7 cellular contexts compared by ENCODE assay signal in genomic region chr7:139446051-139446890, GRCh38. TPM values are rescaled to one million over a fixed set of nuclear protein-coding genes. Genes with fewer than 3 reads are reported as not detected.
"Had no signal": no experiment of that assay in that cellular context is flagged by ENCODE, and none has a peak within 500 bp of the region (broad histone marks: within the 10 kb centered on the region; RNA-seq: fewer than 3 reads in every experiment).

No MANE protein-coding gene starts in this region.

- DNase-seq: H9, HCEC 1CT, IMR-90, KG1 had no signal

- H2AFZ ChIP-seq: GM23338 had no signal

- ATAC-seq: GM23338, K562 had no signal

- H3K4me3 ChIP-seq: GM23338, K562 had no signal

- H3K4me2 ChIP-seq: GM23338 had no signal

RNA-seq across cellular contexts. Expression of gene KLRG2, which starts 37.2 kb away (rescaled TPM):
- total RNA-seq: HT-29, K562 had no signal
- polyA plus RNA-seq: K562 had no signal
